Comparison of ENCODE assay signal across 21 cellular contexts in the genomic region with DNA sequence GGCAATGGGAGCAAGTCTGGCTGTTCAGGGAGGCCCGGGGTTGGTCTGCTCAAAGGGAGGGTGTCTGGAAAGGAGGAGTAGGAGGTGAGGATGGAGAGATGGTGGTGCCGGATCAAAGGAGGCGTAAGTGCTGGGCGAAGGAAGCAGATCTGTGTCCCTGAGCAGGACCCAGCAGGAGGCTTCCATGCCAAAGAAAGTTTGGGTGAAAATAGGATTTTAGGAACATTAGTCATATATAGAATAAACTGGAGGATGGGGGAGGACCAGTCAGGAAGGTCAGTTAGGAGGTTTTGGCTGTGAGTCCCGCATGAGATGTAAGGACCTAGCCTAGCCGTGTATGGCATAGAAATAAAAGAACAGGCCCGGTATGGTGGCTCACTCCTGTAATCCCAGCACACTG.
"Had no signal": no experiment of that assay in that cellular context is flagged by ENCODE, and none has a peak within 500 bp of the region (broad histone marks: within the 10 kb centered on the region; RNA-seq: fewer than 3 reads in every experiment).

No MANE protein-coding gene starts in this region.

- H3K9me3 Mint-ChIP-seq: activated naive CD4-positive, alpha-beta T cell treated with anti-CD3 and anti-CD28 coated beads, Interleukin-2, amount 50 U/mL, for 72 hours; activated T-cell treated with anti-CD3 and anti-CD28 coated beads, Interleukin-2, amount 50 U/mL, for 24 hours; activated T-helper 17 cell treated with anti-CD3 and anti-CD28 coated beads, Interleukin-2, amount 50 U/mL, for 72 hours; immature natural killer cell; naive thymus-derived CD4-positive, alpha-beta T cell; neural crest cell; stimulated activated naive B cell treated with anti-CD40 and anti-IgM and Interleukin-4, amounts not matched to agents 10 μg/mL and 1 μg/mL and 100 μg/mL, for 72 hours had no signal

- H3K4me3 Mint-ChIP-seq: activated T-cell treated with anti-CD3 and anti-CD28 coated beads, Interleukin-2, amount 50 U/mL, for 24 hours; activated T-helper 17 cell treated with anti-CD3 and anti-CD28 coated beads, Interleukin-2, amount 50 U/mL, for 72 hours; immature natural killer cell; naive thymus-derived CD4-positive, alpha-beta T cell; neural crest cell; stimulated activated naive B cell treated with anti-CD40 and anti-IgM and Interleukin-4, amounts not matched to agents 10 μg/mL and 1 μg/mL and 100 μg/mL, for 72 hours had no signal

- H3K79me2 ChIP-seq: hepatocyte had no signal

- H3K27me3 ChIP-seq: hepatocyte, ovary, transverse colon had no signal

- H2AFZ ChIP-seq: hepatocyte had no signal

- H3K36me3 Mint-ChIP-seq: activated naive CD4-positive, alpha-beta T cell treated with anti-CD3 and anti-CD28 coated beads, Interleukin-2, amount 50 U/mL, for 72 hours; immature natural killer cell; naive thymus-derived CD4-positive, alpha-beta T cell; stimulated activated naive B cell treated with anti-CD40 and anti-IgM and Interleukin-4, amounts not matched to agents 10 μg/mL and 1 μg/mL and 100 μg/mL, for 72 hours had no signal

- H3K4me2 ChIP-seq: hepatocyte had no signal

- ATAC-seq: activated naive CD4-positive, alpha-beta T cell treated with anti-CD3 and anti-CD28 coated beads, Interleukin-2, amount 50 U/mL, for 72 hours; activated T-helper 17 cell treated with anti-CD3 and anti-CD28 coated beads, Interleukin-2, amount 50 U/mL, for 72 hours; foreskin keratinocyte; left lobe of liver; lower lobe of right lung; naive thymus-derived CD4-positive, alpha-beta T cell; stimulated activated naive B cell treated with anti-CD40 and anti-IgM and Interleukin-4, amounts not matched to agents 10 μg/mL and 1 μg/mL and 100 μg/mL, for 72 hours had no signal

- H3K27ac Mint-ChIP-seq: activated T-cell treated with anti-CD3 and anti-CD28 coated beads, Interleukin-2, amount 50 U/mL, for 24 hours; activated T-helper 17 cell treated with anti-CD3 and anti-CD28 coated beads, Interleukin-2, amount 50 U/mL, for 72 hours; immature natural killer cell; naive thymus-derived CD4-positive, alpha-beta T cell; stimulated activated naive B cell treated with anti-CD40 and anti-IgM and Interleukin-4, amounts not matched to agents 10 μg/mL and 1 μg/mL and 100 μg/mL, for 72 hours had no signal

- H3K27ac ChIP-seq: foreskin keratinocyte, hepatocyte, lower lobe of right lung, ovary, prostate gland, transverse colon had no signal

- H3K36me3 ChIP-seq: lower lobe of right lung, ovary, prostate gland, transverse colon had no signal

- DNase-seq: activated CD4-positive, alpha-beta T cell treated with anti-CD3 and anti-CD28 coated beads, Interleukin-2, amount 50 U/mL, for 4 hours; activated CD8-positive, alpha-beta memory T cell treated with anti-CD3 and anti-CD28 coated beads for 24 hours; activated CD8-positive, alpha-beta memory T cell treated with anti-CD3 and anti-CD28 coated beads, Interleukin-2, amount 50 U/mL, for 4 hours; activated T-cell treated with anti-CD3 and anti-CD28 coated beads, Interleukin-2, amount 50 U/mL, for 24 hours; effector memory CD4-positive, alpha-beta T cell; foreskin keratinocyte; immature natural killer cell; lower lobe of right lung; naive thymus-derived CD4-positive, alpha-beta T cell; ovary; stimulated activated CD4-positive, alpha-beta T cell treated with anti-CD3 and anti-CD28 coated beads, Interleukin-2, amount 100 ng/mL, for 48 hours; stimulated activated CD8-positive, alpha-beta memory T cell treated with anti-CD3 and anti-CD28 coated beads, Interleukin-4, amount 100 ng/mL, for 48 hours; stimulated activated naive B cell treated with anti-CD40 and anti-IgM and Interleukin-4, amounts not matched to agents 10 μg/mL and 1 μg/mL and 100 μg/mL, for 72 hours; T-helper 1 cell; transverse colon had no signal

- H3K4me1 ChIP-seq: prostate gland had no signal

- H3K9me3 ChIP-seq: lower lobe of right lung, ovary, prostate gland, transverse colon had no signal

- H3K4me3 ChIP-seq: hepatocyte, lower lobe of right lung, ovary, prostate gland, transverse colon had no signal
